1 cellular context compared by ENCODE assay signal in genomic region chr3:106058485-106058884, GRCh38.
TF ChIP-seq lines count a peak whose summit lies in the region.

No MANE protein-coding gene starts in this region.

TF ChIP-seq in GM23338, 12 proteins besides CTCF, POLR2A, EP300 and RAD21 (continued from another document):
- TF ChIP-seq ZNF462 (CRISPR knock-in tag; IDR thresholded peaks at IDR 0.05): no peak
- TF ChIP-seq CREB1 (CRISPR knock-in tag; IDR thresholded peaks at IDR 0.05; ENCODE audit: low read depth): no peak
